ENCODE assay signal across 9 cellular contexts in the genomic region with DNA sequence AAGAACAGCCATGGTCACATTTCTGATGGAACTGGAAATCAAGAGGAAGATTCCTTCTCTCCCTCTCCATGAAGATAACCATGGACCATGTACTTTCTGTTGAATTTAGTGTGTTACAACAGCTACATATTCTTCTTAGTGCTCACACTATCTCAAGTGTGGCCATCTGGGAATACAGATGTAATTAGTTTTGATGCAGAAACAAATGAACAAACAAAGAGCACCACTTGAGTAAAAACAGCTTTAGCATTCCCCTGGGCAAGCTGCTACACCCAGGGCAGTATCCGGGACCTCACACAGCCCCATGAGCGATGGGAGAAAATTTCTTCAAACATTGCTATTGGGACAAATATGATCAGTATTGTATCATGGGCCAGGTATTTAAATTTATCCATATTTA.
"Had no signal": no experiment of that assay in that cellular context is flagged by ENCODE, and none has a peak within 500 bp of the region (broad histone marks: within the 10 kb centered on the region; RNA-seq: fewer than 3 reads in every experiment).

No MANE protein-coding gene starts in this region.

- H3K9me3 ChIP-seq: HAP-1 had no signal

- H3K27ac Mint-ChIP-seq: HFFc6 had no signal

- H3K36me3 ChIP-seq: HAP-1 had no signal

- H3K4me1 ChIP-seq: HAP-1 had no signal

- H3K4me3 ChIP-seq: GM23248, HAP-1 had no signal

- H3K4me3 Mint-ChIP-seq: HFFc6 had no signal

- H3K9me3 Mint-ChIP-seq: HFFc6 had no signal

- ATAC-seq: HCT116, HepG2 had no signal

- DNase-seq: GM23248, GOT3, H7, HFFc6, KBM-7 had no signal

- H2AFZ ChIP-seq: GM23248 had no signal

- H3K27ac ChIP-seq: GM23248, HL-60 had no signal

- H3K9ac ChIP-seq: GM23248 had no signal
